ENCODE assay signal across 10 cellular contexts in the genomic region with DNA sequence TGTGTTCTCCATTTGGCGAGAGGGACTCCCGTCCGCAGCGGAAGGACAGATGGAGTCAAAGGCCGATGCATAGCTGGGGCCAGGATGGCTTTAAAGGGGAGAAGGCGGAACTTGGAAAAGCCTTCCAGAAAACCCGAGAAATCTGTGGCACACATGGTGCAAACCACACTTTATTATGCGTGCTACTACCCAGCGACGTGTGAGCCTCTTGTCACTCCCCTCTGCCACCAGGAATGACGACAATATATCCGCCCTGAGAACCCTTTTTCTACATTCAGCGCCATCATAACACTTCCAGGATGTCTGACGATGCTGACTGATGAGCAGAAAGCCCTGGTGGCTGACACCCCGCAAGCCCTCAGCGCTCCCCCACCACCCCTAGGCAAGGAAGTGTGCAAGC. TPM values are rescaled to one million over a fixed set of nuclear protein-coding genes. Genes with fewer than 3 reads are reported as not detected.
DNase-seq lines count a peak whose midpoint lies in the region; ATAC-seq lines count a peak whose summit lies in the region.
"Had no signal": no experiment of that assay in that cellular context is flagged by ENCODE, and none has a peak within 500 bp of the region (broad histone marks: within the 10 kb centered on the region; RNA-seq: fewer than 3 reads in every experiment).

No MANE protein-coding gene starts in this region.

- H3K9me3 Mint-ChIP-seq in activated CD4-positive, alpha-beta T cell treated with anti-CD3 and anti-CD28 coated beads, Interleukin-2, amount 10 ng/mL, durations not matched to agents 7 days and 5 days, result no peaks in the 10 kb centered on the region
- H3K9me3 Mint-ChIP-seq in stimulated activated memory B cell treated with anti-CD40 and anti-IgM and Interleukin-4, amounts not matched to agents 10 μg/mL and 1 μg/mL and 100 μg/mL, for 72 hours, result no peaks in the 10 kb centered on the region

- H3K9me3 ChIP-seq in SJCRH30 (replicated peaks) (no peaks in the 10 kb centered on the region), iPS-15b (ENCODE audit: control insufficient read depth, insufficient read depth, low read length) (no peaks in the 10 kb centered on the region)

- CTCF ChIA-PET in activated CD4-positive, alpha-beta T cell treated with anti-CD3 and anti-CD28 coated beads, Interleukin-2, amount 10 ng/mL, durations not matched to agents 7 days and 5 days (lab: Charles Lee), result no interaction called here

- H3K36me3 Mint-ChIP-seq in activated CD4-positive, alpha-beta T cell treated with anti-CD3 and anti-CD28 coated beads, Interleukin-2, amount 10 ng/mL, durations not matched to agents 7 days and 5 days (ENCODE audit: low read depth), result no peaks in the 10 kb centered on the region
- no peaks in the 10 kb centered on the region for H3K36me3 Mint-ChIP-seq in stimulated activated memory B cell treated with anti-CD40 and anti-IgM and Interleukin-4, amounts not matched to agents 10 μg/mL and 1 μg/mL and 100 μg/mL, for 72 hours

- no peak overlapping the region for H3K27ac ChIP-seq in SJCRH30

- H3K36me3 ChIP-seq in SJCRH30 (no peaks in the 10 kb centered on the region), iPS-15b (ENCODE audit: control insufficient read depth, insufficient read depth, low read length) (no peaks in the 10 kb centered on the region)

- H3K27me3 ChIP-seq in SJCRH30 (no peaks in the 10 kb centered on the region), iPS-15b (ENCODE audit: control insufficient read depth, insufficient read depth, low read length) (peaks cover 72% of the 10 kb centered on the region)

- H3K4me3 ChIP-seq in SJCRH30 (peak overlapping the region; percentile 49), iPS-15b (ENCODE audit: low read depth, low read length) (peak overlapping the region; percentile 48)

- no peak overlapping the region for H3K27ac Mint-ChIP-seq in activated CD4-positive, alpha-beta T cell treated with anti-CD3 and anti-CD28 coated beads, Interleukin-2, amount 10 ng/mL, durations not matched to agents 7 days and 5 days
- H3K27ac Mint-ChIP-seq in stimulated activated memory B cell treated with anti-CD40 and anti-IgM and Interleukin-4, amounts not matched to agents 10 μg/mL and 1 μg/mL and 100 μg/mL, for 72 hours, result no peak overlapping the region

- DNase-seq in activated CD4-positive, alpha-beta T cell treated with anti-CD3 and anti-CD28 coated beads, Interleukin-2, amount 10 ng/mL, durations not matched to agents 7 days and 5 days, result no peak
- DNase-seq in activated CD4-positive, alpha-beta T cell treated with anti-CD3 and anti-CD28 coated beads for 1 hour, result no peak
- no peak for DNase-seq in SJCRH30
- no peak for DNase-seq in T-helper 1 cell
- DNase-seq in NCI-H69 (lab: John Stamatoyannopoulos, UW), result no peak
- no peak for DNase-seq in activated gamma-delta T cell (lab: John Stamatoyannopoulos, UW)
- DNase-seq: AML-193 had no signal

- no peak for ATAC-seq in stimulated activated memory B cell treated with anti-CD40 and anti-IgM and Interleukin-4, amounts not matched to agents 10 μg/mL and 1 μg/mL and 100 μg/mL, for 72 hours

- H3K27me3 Mint-ChIP-seq in activated CD4-positive, alpha-beta T cell treated with anti-CD3 and anti-CD28 coated beads, Interleukin-2, amount 10 ng/mL, durations not matched to agents 7 days and 5 days, result peaks cover 81% of the 10 kb centered on the region
- H3K27me3 Mint-ChIP-seq in stimulated activated memory B cell treated with anti-CD40 and anti-IgM and Interleukin-4, amounts not matched to agents 10 μg/mL and 1 μg/mL and 100 μg/mL, for 72 hours, result peaks cover 74% of the 10 kb centered on the region

- H3K4me3 Mint-ChIP-seq in activated CD4-positive, alpha-beta T cell treated with anti-CD3 and anti-CD28 coated beads, Interleukin-2, amount 10 ng/mL, durations not matched to agents 7 days and 5 days, result peak overlapping the region; percentile 61
- peak overlapping the region; percentile 84 for H3K4me3 Mint-ChIP-seq in stimulated activated memory B cell treated with anti-CD40 and anti-IgM and Interleukin-4, amounts not matched to agents 10 μg/mL and 1 μg/mL and 100 μg/mL, for 72 hours

- peaks cover 12% of the 10 kb centered on the region for H3K4me1 Mint-ChIP-seq in activated CD4-positive, alpha-beta T cell treated with anti-CD3 and anti-CD28 coated beads, Interleukin-2, amount 10 ng/mL, durations not matched to agents 7 days and 5 days
- peaks cover 24% of the 10 kb centered on the region for H3K4me1 Mint-ChIP-seq in stimulated activated memory B cell treated with anti-CD40 and anti-IgM and Interleukin-4, amounts not matched to agents 10 μg/mL and 1 μg/mL and 100 μg/mL, for 72 hours

- POLR2A ChIA-PET in activated CD4-positive, alpha-beta T cell treated with anti-CD3 and anti-CD28 coated beads, Interleukin-2, amount 10 ng/mL, durations not matched to agents 7 days and 5 days (lab: Charles Lee), result no interaction called here

- no peak overlapping the region for H3K9ac ChIP-seq in iPS-15b (ENCODE audit: low read depth, low read length)

- H3K4me1 ChIP-seq in SJCRH30 (no peaks in the 10 kb centered on the region), iPS-15b (ENCODE audit: control insufficient read depth, insufficient read depth, low read length) (no peaks in the 10 kb centered on the region)

RNA-seq across cellular contexts. Expression of gene DCHS2, which starts 0.7 kb away (rescaled TPM):
- total RNA-seq in activated CD4-positive, alpha-beta T cell treated with anti-CD3 and anti-CD28 coated beads, Interleukin-2, amount 10 ng/mL, durations not matched to agents 7 days and 5 days, result not detected
- 0.30 and 0.45 TPM in 2 replicates for total RNA-seq in SJCRH30 (2014; rRNA removed; shearing (Covaris generic))
- total RNA-seq: OCI-LY7 had no signal

RNA-seq across cellular contexts. Expression of gene PLRG1, which starts 57.9 kb away (rescaled TPM):
- 10 to 100 TPM; 82.3 to 94.6 TPM for total RNA-seq in activated CD4-positive, alpha-beta T cell treated with anti-CD3 and anti-CD28 coated beads, Interleukin-2, amount 10 ng/mL, durations not matched to agents 7 days and 5 days
- 38.6 and 43.7 TPM in 2 replicates for total RNA-seq in SJCRH30 (2014; rRNA removed; shearing (Covaris generic))
